26 cellular contexts compared by ENCODE assay signal in genomic region chr9:113911850-113912249, GRCh38. TPM values are rescaled to one million over a fixed set of nuclear protein-coding genes. Genes with fewer than 3 reads are reported as not detected.
A peak's percentile ranks its signal among the peaks of the same experiment; 100 is the strongest.
DNase-seq lines count a peak whose midpoint lies in the region; ATAC-seq and TF ChIP-seq lines count a peak whose summit lies in the region.
"Had no signal": no experiment of that assay in that cellular context is flagged by ENCODE, and none has a peak within 500 bp of the region (broad histone marks: within the 10 kb centered on the region; RNA-seq: fewer than 3 reads in every experiment).

No MANE protein-coding gene starts in this region.

- no peak overlapping the region for H3K27ac Mint-ChIP-seq in endodermal cell
- no peak overlapping the region for H3K27ac Mint-ChIP-seq in osteocyte (ENCODE audit: unreplicated experiment)
- H3K27ac Mint-ChIP-seq: activated CD4-positive, alpha-beta memory T cell treated with anti-CD3 and anti-CD28 coated beads, Interleukin-2, amount 10 ng/mL, durations not matched to agents 7 days and 5 days; activated naive CD4-positive, alpha-beta T cell treated with anti-CD3 and anti-CD28 coated beads for 36 hours; dendritic cell treated with granulocyte-macrophage colony-stimulating factor and Interleukin-4, amounts not matched to agents 40 ng/mL and 50 ng/mL, for 4 days; IgD-negative memory B cell; naive thymus-derived CD4-positive, alpha-beta T cell; T-helper 1 cell treated with Interleukin-12 subunit alpha and Interleukin-12 subunit beta and Interleukin-4 antibody, amounts not matched to agents 30 μg/mL and 1 μg/mL, for 36 hours had no signal

- H3K4me1 Mint-ChIP-seq in endodermal cell (peaks cover 4% of the 10 kb centered on the region), osteocyte (ENCODE audit: unreplicated experiment) (peaks cover 6% of the 10 kb centered on the region)
- H3K4me1 Mint-ChIP-seq: activated CD4-positive, alpha-beta memory T cell treated with anti-CD3 and anti-CD28 coated beads, Interleukin-2, amount 10 ng/mL, durations not matched to agents 7 days and 5 days; IgD-negative memory B cell had no signal

- no peaks in the 10 kb centered on the region for H4K20me1 ChIP-seq in HCT116 (ENCODE audit: insufficient read depth)

- no peak overlapping the region for H3K9ac ChIP-seq in HCT116 (ENCODE audit: low read length)
- no peak overlapping the region for H3K9ac ChIP-seq in endodermal cell (ENCODE audit: extremely low read depth, low read length, poor library complexity, severe bottlenecking)
- H3K9ac ChIP-seq: BLaER1 had no signal

- H2AFZ ChIP-seq in HCT116 (ENCODE audit: low read depth, low read length, poor library complexity, severe bottlenecking): no peak overlapping the region

- BruUV-seq in A673 (replicated peaks; lab: Mats Ljungman, UMichigan) (no TSS peak), HCT116 (replicated peaks; lab: Mats Ljungman, UMichigan) (no TSS peak)

- H3K9me3 ChIP-seq in A673 (ENCODE audit: low read depth, low read length, poor library complexity, severe bottlenecking) (no peaks in the 10 kb centered on the region), HCT116 (ENCODE audit: control insufficient read depth in 1 of 2, insufficient read depth in 1 of 2, low read depth in 1 of 2, low read length in 2 of 2) (no peaks in the 10 kb centered on the region), endodermal cell (ENCODE audit: control insufficient read depth, low read length) (no peaks in the 10 kb centered on the region)
- H3K9me3 ChIP-seq: BLaER1, thoracic aorta had no signal

- H3K9me3 Mint-ChIP-seq in endodermal cell (no peaks in the 10 kb centered on the region), osteocyte (ENCODE audit: unreplicated experiment) (no peaks in the 10 kb centered on the region)
- H3K9me3 Mint-ChIP-seq: activated CD4-positive, alpha-beta memory T cell treated with anti-CD3 and anti-CD28 coated beads, Interleukin-2, amount 10 ng/mL, durations not matched to agents 7 days and 5 days; activated naive CD4-positive, alpha-beta T cell treated with anti-CD3 and anti-CD28 coated beads for 36 hours; dendritic cell treated with granulocyte-macrophage colony-stimulating factor and Interleukin-4, amounts not matched to agents 40 ng/mL and 50 ng/mL, for 4 days; IgD-negative memory B cell; naive thymus-derived CD4-positive, alpha-beta T cell; T-helper 1 cell treated with Interleukin-12 subunit alpha and Interleukin-12 subunit beta and Interleukin-4 antibody, amounts not matched to agents 30 μg/mL and 1 μg/mL, for 36 hours had no signal

- H3K27me3 ChIP-seq in A673 (replicated peaks; ENCODE audit: insufficient read depth, low read depth, low read length, poor library complexity) (no peaks in the 10 kb centered on the region), HCT116 (ENCODE audit: insufficient read depth, low read length) (no peaks in the 10 kb centered on the region), endodermal cell (ENCODE audit: control insufficient read depth, insufficient read depth, low read length, poor library complexity, severe bottlenecking) (no peaks in the 10 kb centered on the region)
- H3K27me3 ChIP-seq: BLaER1 had no signal

- H3K27me3 Mint-ChIP-seq in endodermal cell (ENCODE audit: insufficient read depth) (no peaks in the 10 kb centered on the region), osteocyte (ENCODE audit: unreplicated experiment) (no peaks in the 10 kb centered on the region)
- H3K27me3 Mint-ChIP-seq: activated CD4-positive, alpha-beta memory T cell treated with anti-CD3 and anti-CD28 coated beads, Interleukin-2, amount 10 ng/mL, durations not matched to agents 7 days and 5 days; dendritic cell treated with granulocyte-macrophage colony-stimulating factor and Interleukin-4, amounts not matched to agents 40 ng/mL and 50 ng/mL, for 4 days; IgD-negative memory B cell had no signal

- TF ChIP-seq POLR2A in HCT116 (IDR thresholded peaks at IDR 0.05; ENCODE audit: borderline replicate concordance, extremely low read depth, insufficient read depth, insufficient read length): no peak

- 82 to 90% methylated on average over 3 to 4 of the region's 4 CpGs for WGBS in endodermal cell (ENCODE audit: insufficient coverage in 1 of 2, insufficient read length in 1 of 2), 2 experiments

- H3K36me3 Mint-ChIP-seq in endodermal cell (ENCODE audit: low read depth) (peaks cover 11% of the 10 kb centered on the region), osteocyte (ENCODE audit: unreplicated experiment) (peaks cover 2% of the 10 kb centered on the region)
- H3K36me3 Mint-ChIP-seq: IgD-negative memory B cell; naive thymus-derived CD4-positive, alpha-beta T cell had no signal

- H3K4me2 ChIP-seq in HCT116 (ENCODE audit: low read length): no peak overlapping the region
- H3K4me2 ChIP-seq: BLaER1 had no signal

- no peaks in the 10 kb centered on the region for H3K9me2 ChIP-seq in HCT116 (ENCODE audit: insufficient read depth)

- TF ChIP-seq CTCF in A673 (conservative IDR thresholded peaks at IDR 0.05; ENCODE audit: low read depth, low read length) (no peak), HCT116 (IDR thresholded peaks at IDR 0.05 in 2 of 3, conservative IDR thresholded peaks at IDR 0.05 in 1 of 3; ENCODE audit: borderline replicate concordance in 1 of 3, insufficient read depth in 1 of 3, low read depth in 2 of 3, low read length in 2 of 3) (no peak), endodermal cell (conservative IDR thresholded peaks at IDR 0.05) (no peak), osteocyte (IDR thresholded peaks at IDR 0.05) (no peak), GM20000 (IDR thresholded peaks at IDR 0.05; ENCODE audit: extremely low read depth, missing control alignments) (no peak)

- peak overlapping the region; percentile 39 for H3K27ac ChIP-seq in A673 (ENCODE audit: low read depth, low read length, poor library complexity, severe bottlenecking)
- H3K27ac ChIP-seq in HCT116 (ENCODE audit: low read depth, low read length): no peak overlapping the region
- H3K27ac ChIP-seq in endodermal cell (ENCODE audit: low read depth, low read length): no peak overlapping the region
- H3K27ac ChIP-seq: BLaER1, SK-N-MC, skin epidermis had no signal

- DNase-seq in A673 (ENCODE audit: low spot score): no peak
- DNase-seq in HCT116 (ENCODE audit: low read depth, low spot score): no peak
- peak; percentile 36 for DNase-seq in endodermal cell
- DNase-seq in osteocyte (ENCODE audit: extremely low spot score, unreplicated experiment): peak; percentile 62
- DNase-seq in Right ventricle myocardium superior: no peak
- DNase-seq in GM20000 (ENCODE audit: low spot score): no peak
- no peak for DNase-seq in activated CD4-positive, alpha-beta T cell treated with anti-CD3 and anti-CD28 coated beads, Interleukin-2, amount 50 U/mL, for 4 hours
- DNase-seq: activated CD4-positive, alpha-beta memory T cell treated with anti-CD3 and anti-CD28 coated beads, Interleukin-2, amount 10 ng/mL, durations not matched to agents 7 days and 5 days; activated naive CD4-positive, alpha-beta T cell treated with anti-CD3 and anti-CD28 coated beads for 36 hours; midbrain; naive thymus-derived CD4-positive, alpha-beta T cell; NCI-H1436 treated with DMSO at 0.1 percent for 48 hours; NCI-H2081 treated with DMSO at 0.1 percent for 48 hours; NCI-H345; occipital lobe; PC-3; stimulated activated naive CD4-positive, alpha-beta T cell treated with Interleukin-2 at 50 U/mL for 16 hours had no signal

- H3K4me3 Mint-ChIP-seq in endodermal cell (no peak overlapping the region), osteocyte (ENCODE audit: unreplicated experiment) (no peak overlapping the region)
- H3K4me3 Mint-ChIP-seq: activated CD4-positive, alpha-beta memory T cell treated with anti-CD3 and anti-CD28 coated beads, Interleukin-2, amount 10 ng/mL, durations not matched to agents 7 days and 5 days; activated naive CD4-positive, alpha-beta T cell treated with anti-CD3 and anti-CD28 coated beads for 36 hours; dendritic cell treated with granulocyte-macrophage colony-stimulating factor and Interleukin-4, amounts not matched to agents 40 ng/mL and 50 ng/mL, for 4 days; IgD-negative memory B cell; naive thymus-derived CD4-positive, alpha-beta T cell; T-helper 1 cell treated with Interleukin-12 subunit alpha and Interleukin-12 subunit beta and Interleukin-4 antibody, amounts not matched to agents 30 μg/mL and 1 μg/mL, for 36 hours had no signal

- no peaks in the 10 kb centered on the region for H3K79me2 ChIP-seq in HCT116 (ENCODE audit: insufficient read depth, low read length)

- intact Hi-C loops in A673 (cut with micrococcal nuclease; ENCODE audit: unreplicated experiment) (no loop called here), HCT116 (cut with micrococcal nuclease) (no loop called here), Right ventricle myocardium superior (cut with DNase I) (no loop called here)

- no peaks in the 10 kb centered on the region for H3K36me3 ChIP-seq in A673 (ENCODE audit: insufficient read depth, low read length, poor library complexity, severe bottlenecking)
- no peaks in the 10 kb centered on the region for H3K36me3 ChIP-seq in HCT116 (ENCODE audit: control insufficient read depth in 1 of 2, insufficient read depth in 2 of 2, low read length in 2 of 2)
- peaks cover 7% of the 10 kb centered on the region for H3K36me3 ChIP-seq in endodermal cell (ENCODE audit: control insufficient read depth, insufficient read depth, low read length)
- H3K36me3 ChIP-seq: thoracic aorta had no signal

- peak; percentile 53; the same call in 1 of the 2 replicates for ATAC-seq in HCT116
- no peak for ATAC-seq in Right ventricle myocardium superior (ENCODE audit: poor library complexity)
- ATAC-seq: activated CD4-positive, CD25-positive, alpha-beta regulatory T cell treated with anti-CD3 and anti-CD28 coated beads, Interleukin-2, amount 50 U/mL, for 24 hours; esophagus mucosa; naive thymus-derived CD4-positive, alpha-beta T cell; PC-3 had no signal

- POLR2A ChIA-PET in A673 (lab: Charles Lee; ENCODE audit: low non-redundant PET): no interaction called here
- POLR2A ChIA-PET in HCT116 (lab: Charles Lee): no interaction called here

- RAD21 ChIA-PET in HCT116 (lab: Charles Lee; ENCODE audit: low non-redundant PET in 1 of 2, low total read pairs in 2 of 2, uncharacterized antibody in 2 of 2, unreplicated experiment in 2 of 2): no interaction called here

- H3K4me3 ChIP-seq in A673 (ENCODE audit: low read depth, low read length, poor library complexity, severe bottlenecking) (no peak overlapping the region), HCT116 (replicated peaks in 1 of 2; ENCODE audit: low read depth in 1 of 2, low read length in 2 of 2) (no peak overlapping the region), endodermal cell (ENCODE audit: low read length) (no peak overlapping the region)
- H3K4me3 ChIP-seq: BLaER1, SK-N-MC, skin epidermis, thoracic aorta had no signal

- CTCF ChIA-PET in A673 (lab: Charles Lee): no interaction called here
- CTCF ChIA-PET in HCT116 (lab: Charles Lee): no interaction called here

- TF ChIP-seq RAD21 in HCT116 (IDR thresholded peaks at IDR 0.05; ENCODE audit: low read depth): no peak

- H3K4me1 ChIP-seq in A673 (ENCODE audit: insufficient read depth, low read length, poor library complexity, severe bottlenecking) (peaks cover 12% of the 10 kb centered on the region), HCT116 (ENCODE audit: control insufficient read depth in 1 of 2, insufficient read depth in 2 of 2, low read length in 2 of 2) (peaks cover 0 to 3% of the 10 kb centered on the region in 2 experiments; a peak in 1 of 4 replicates), endodermal cell (ENCODE audit: control insufficient read depth, insufficient read depth, low read length) (no peaks in the 10 kb centered on the region)
- H3K4me1 ChIP-seq: BLaER1 had no signal

RNA-seq across cellular contexts. Expression of gene ZNF618, which starts 35.7 kb away (rescaled TPM):
- total RNA-seq in A673 (2021) (29.4 and 36.5 TPM in 2 replicates), HCT116 (2021; ENCODE audit: unreplicated experiment) (13.5 TPM), endodermal cell (10 to 100 TPM; 34.5 to 37.5 TPM), osteocyte (35.1 and 36.8 TPM in 2 replicates), Right ventricle myocardium superior (2.0 TPM)
- 7.1 and 7.5 TPM in 2 replicates for polyA plus RNA-seq in HCT116 (2012)
- polyA plus RNA-seq in endodermal cell (2013, experiment 1 of 2): 37.8 TPM
- polyA plus RNA-seq in endodermal cell (2013, experiment 2 of 2): 36.2 TPM

Comparison
In these comparisons a context has a peak if more than half of its experiments do, and no peak if none do; other contexts are left out.
1. DNase-seq: peak in endodermal cell (single experiment) and osteocyte (single experiment); none in A673 (single experiment), HCT116 (single experiment), Right ventricle myocardium superior (single experiment), GM20000 (single experiment) and activated CD4-positive, alpha-beta T cell treated with anti-CD3 and anti-CD28 coated beads, Interleukin-2, amount 50 U/mL, for 4 hours (0 of 2).